In the genomic region with DNA sequence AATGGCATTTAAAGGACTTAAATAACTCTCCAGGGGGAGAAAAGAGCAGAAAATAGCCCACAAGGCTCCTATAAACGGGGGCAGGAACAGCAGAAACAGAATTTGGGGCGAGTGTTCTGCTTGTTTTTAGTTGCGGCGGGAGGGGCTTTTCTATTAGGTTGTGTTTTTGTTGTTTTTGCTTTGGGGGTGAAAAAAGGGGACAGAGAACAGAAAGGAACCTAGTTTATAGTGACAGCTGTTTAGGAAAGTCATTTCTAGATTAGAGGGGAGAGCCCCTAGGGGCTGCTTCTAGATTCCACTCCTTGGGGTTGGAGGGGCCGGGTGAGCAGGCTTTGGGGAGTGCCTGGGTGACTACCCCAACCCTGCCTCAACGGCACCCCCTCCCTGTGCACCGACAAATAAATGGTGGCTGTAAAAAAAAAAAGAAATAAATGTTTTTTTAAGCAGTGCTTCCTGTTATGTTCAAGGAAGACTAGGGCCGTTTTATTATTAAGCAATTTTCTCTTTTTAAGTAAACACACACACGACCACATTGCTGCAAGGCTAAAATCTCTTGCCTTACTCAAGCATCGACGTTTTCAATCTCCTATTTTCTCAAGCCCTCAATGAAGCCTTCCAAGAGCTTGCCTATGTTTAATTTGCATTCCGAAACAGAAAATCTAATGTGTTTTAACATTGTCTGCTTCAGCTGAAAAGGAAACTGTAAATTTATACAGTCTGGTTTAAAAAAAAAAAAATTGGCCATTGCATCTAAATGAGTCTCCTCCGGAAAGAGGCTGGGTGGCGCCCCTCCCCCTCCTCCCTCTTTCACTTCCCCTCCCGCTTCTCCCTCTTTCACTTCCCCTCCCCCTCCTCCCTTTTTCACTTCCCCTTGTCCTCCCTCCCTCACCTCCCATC, we compare ENCODE assay signal across 8 cellular contexts.
A peak's percentile ranks its signal among the peaks of the same experiment; 100 is the strongest.
DNase-seq lines count a peak whose midpoint lies in the region; ATAC-seq and TF ChIP-seq lines count a peak whose summit lies in the region.

No MANE protein-coding gene starts in this region.

- ATAC-seq in GM18519 (IDR thresholded peaks at IDR 0.05; ENCODE audit: low FRiP score, unreplicated experiment) (peak; percentile 75), HG02973 (IDR thresholded peaks at IDR 0.05; ENCODE audit: unreplicated experiment) (peak; percentile 90)

- H3K9me3 ChIP-seq in A673 (ENCODE audit: low read depth, low read length, poor library complexity, severe bottlenecking), result no peaks in the 10 kb centered on the region
- no peaks in the 10 kb centered on the region for H3K9me3 ChIP-seq in ovary

- POLR2A ChIA-PET in A673 (lab: Charles Lee; ENCODE audit: low non-redundant PET), result no interaction called here

- BruUV-seq in A673 (replicated peaks; lab: Mats Ljungman, UMichigan), result no TSS peak

- CTCF ChIA-PET in A673 (lab: Charles Lee), result interaction anchor here (0.6 kb wide), 1 partner anchor 49 kb away, joined by 3 read pairs; no protein-coding TSS in a partner anchor

- TF ChIP-seq CTCF in A673 (conservative IDR thresholded peaks at IDR 0.05; ENCODE audit: low read depth, low read length) (no peak; the same call in 1 of the 2 replicates), fibroblast of the aortic adventitia (IDR thresholded peaks at IDR 0.05; ENCODE audit: insufficient read depth, low read length) (no peak), ovary (IDR thresholded peaks at IDR 0.05) (no peak)

- peaks cover 26% of the 10 kb centered on the region for H3K4me1 ChIP-seq in A673 (ENCODE audit: insufficient read depth, low read length, poor library complexity, severe bottlenecking)
- H3K4me1 ChIP-seq in ovary (ENCODE audit: insufficient read depth), result no peaks in the 10 kb centered on the region

- H3K27ac ChIP-seq in A673 (ENCODE audit: low read depth, low read length, poor library complexity, severe bottlenecking) (peak overlapping the region; percentile 80), ovary (peak overlapping the region in 1 of 2 donors; percentile 64)

- no peak for TF ChIP-seq EP300 in ovary (IDR thresholded peaks at IDR 0.05)

- H3K4me3 ChIP-seq in A673 (ENCODE audit: low read depth, low read length, poor library complexity, severe bottlenecking) (peak overlapping the region; percentile 23), fibroblast of the aortic adventitia (ENCODE audit: low read depth, low read length) (no peak overlapping the region), ovary (peak overlapping the region; percentile 3)

- intact Hi-C loops in A673 (cut with micrococcal nuclease; ENCODE audit: unreplicated experiment), result loop anchor here (1.0 to 10.0 kb wide), 3 partner anchors 122 to 363 kb away; no protein-coding TSS in a partner anchor
- intact Hi-C loops in ovary (cut with DNase I), result loop anchor here in 3 of 4 donors (2.0 to 5.0 kb wide), 2 partner anchors 121 to 123 kb away; a partner anchor contains a TSS

- TF ChIP-seq POLR2A in ovary (IDR thresholded peaks at IDR 0.05), result no peak

- H3K27me3 ChIP-seq in A673 (replicated peaks; ENCODE audit: insufficient read depth, low read depth, low read length, poor library complexity), result no peaks in the 10 kb centered on the region
- H3K27me3 ChIP-seq in ovary, result no peaks in the 10 kb centered on the region

- DNase-seq in A673 (ENCODE audit: low spot score), result peak; percentile 89
- DNase-seq in NCI-H69 (lab: John Stamatoyannopoulos, UW), result peak; percentile 77
- DNase-seq in activated CD8-positive, alpha-beta memory T cell treated with anti-CD3 and anti-CD28 coated beads, Interleukin-2, amount 50 U/mL, for 48 hours, result peak; percentile 56
- DNase-seq in fibroblast of the aortic adventitia (ENCODE audit: low read depth), result peak; percentile 57
- DNase-seq in ovary, result peak; percentile 59 to 75 (median 71)
- no peak for DNase-seq in AG08396 (ENCODE audit: low spot score)

- H3K36me3 ChIP-seq in A673 (ENCODE audit: insufficient read depth, low read length, poor library complexity, severe bottlenecking), result no peaks in the 10 kb centered on the region
- H3K36me3 ChIP-seq in ovary, result no peaks in the 10 kb centered on the region

- 5 to 15% (median 8%) methylated on average over 15 of the region's 15 CpGs for WGBS in ovary, 3 donors
